ENCODE assay signal across 8 cellular contexts in the genomic region with DNA sequence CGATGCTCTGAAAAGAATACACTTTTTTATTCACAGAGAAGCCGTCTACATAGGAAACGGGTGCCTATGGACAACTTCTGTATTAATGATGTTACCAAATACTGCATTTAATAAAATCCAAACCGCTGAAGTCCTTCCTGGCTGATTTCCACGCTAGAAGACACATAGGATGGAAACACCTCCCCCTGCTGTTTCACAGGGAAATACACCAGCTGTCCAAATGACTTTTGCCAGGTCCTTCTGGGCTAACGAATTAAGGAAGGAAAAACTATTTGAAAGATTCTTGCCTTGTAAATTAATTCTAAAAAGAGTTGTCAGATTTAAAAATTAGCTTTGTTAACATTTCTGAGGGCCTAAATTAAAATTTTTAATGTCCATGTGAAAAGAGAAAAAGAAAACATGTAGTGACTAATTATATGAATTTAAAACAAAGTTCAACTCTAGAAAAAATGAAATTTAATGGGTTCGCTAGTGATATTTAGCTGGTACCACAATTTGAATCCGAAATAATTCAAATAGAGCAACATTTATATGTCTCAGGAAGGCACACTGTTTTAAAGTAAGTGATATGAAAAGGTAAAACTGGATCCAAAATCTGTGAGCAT.
DNase-seq lines count a peak whose midpoint lies in the region; ATAC-seq and TF ChIP-seq lines count a peak whose summit lies in the region.

No MANE protein-coding gene starts in this region.

- CTCF ChIA-PET in activated CD4-positive, alpha-beta T cell treated with anti-CD3 and anti-CD28 coated beads, Interleukin-2, amount 10 ng/mL, durations not matched to agents 7 days and 5 days (lab: Charles Lee) = interaction anchor here (0.6 to 2.1 kb wide), 9 partner anchors 9 to 811 kb away, joined by 3 to 8 read pairs (median 5); no protein-coding TSS in a partner anchor
- CTCF ChIA-PET in activated CD8-positive, alpha-beta T cell treated with anti-CD3 and anti-CD28 coated beads, Interleukin-2, amount 10 ng/mL, durations not matched to agents 7 days and 5 days (lab: Charles Lee) = interaction anchor here (0.6 to 7.9 kb wide), 40 partner anchors 8 to 288 kb away, joined by 3 to 128 read pairs (median 4); no protein-coding TSS in a partner anchor

- H3K4me1 Mint-ChIP-seq in activated CD4-positive, alpha-beta T cell treated with anti-CD3 and anti-CD28 coated beads, Interleukin-2, amount 10 ng/mL, durations not matched to agents 7 days and 5 days = peaks cover 36% of the 10 kb centered on the region
- peaks cover 26% of the 10 kb centered on the region for H3K4me1 Mint-ChIP-seq in activated CD8-positive, alpha-beta T cell treated with anti-CD3 and anti-CD28 coated beads, Interleukin-2, amount 10 ng/mL, durations not matched to agents 7 days and 5 days (ENCODE audit: low read depth)

- 20 to 23% methylated on average over 8 of the region's 8 CpGs for WGBS in heart right ventricle, 2 donors

- H3K4me3 ChIP-seq in heart right ventricle (peak overlapping the region in 1 of 10 donors; percentile 10), rectal smooth muscle tissue (ENCODE audit: low read length) (peak overlapping the region; percentile 26)

- intact Hi-C loops in heart right ventricle (cut with DNase I) = loop anchor here (1.0 to 10.0 kb wide), 6 partner anchors 53 to 111 kb away; no protein-coding TSS in a partner anchor

- peak; percentile 48 for DNase-seq in activated CD4-positive, alpha-beta T cell treated with anti-CD3 and anti-CD28 coated beads, Interleukin-2, amount 10 ng/mL, durations not matched to agents 7 days and 5 days
- DNase-seq in activated CD4-positive, alpha-beta T cell treated with anti-CD3 and anti-CD28 coated beads for 48 hours = no peak
- DNase-seq in NCI-H1105 treated with DMSO at 0.1 percent for 48 hours (lab: John Stamatoyannopoulos, UW) (peak; percentile 55), heart right ventricle (peak in 1 of 2 donors; percentile 69)
- DNase-seq in activated CD8-positive, alpha-beta T cell treated with anti-CD3 and anti-CD28 coated beads, Interleukin-2, amount 10 ng/mL, durations not matched to agents 7 days and 5 days = peak; percentile 41

- H3K9me3 ChIP-seq in heart right ventricle = no peaks in the 10 kb centered on the region

- TF ChIP-seq CTCF in heart right ventricle (IDR thresholded peaks at IDR 0.05) = peak; percentile 53 to 93 (median 85)

- H3K27ac Mint-ChIP-seq in activated CD4-positive, alpha-beta T cell treated with anti-CD3 and anti-CD28 coated beads, Interleukin-2, amount 10 ng/mL, durations not matched to agents 7 days and 5 days = no peak overlapping the region
- no peak overlapping the region for H3K27ac Mint-ChIP-seq in activated CD8-positive, alpha-beta T cell treated with anti-CD3 and anti-CD28 coated beads, Interleukin-2, amount 10 ng/mL, durations not matched to agents 7 days and 5 days

- H3K36me3 Mint-ChIP-seq in activated CD4-positive, alpha-beta T cell treated with anti-CD3 and anti-CD28 coated beads, Interleukin-2, amount 10 ng/mL, durations not matched to agents 7 days and 5 days (ENCODE audit: low read depth) = no peaks in the 10 kb centered on the region
- no peaks in the 10 kb centered on the region for H3K36me3 Mint-ChIP-seq in activated CD8-positive, alpha-beta T cell treated with anti-CD3 and anti-CD28 coated beads, Interleukin-2, amount 10 ng/mL, durations not matched to agents 7 days and 5 days (ENCODE audit: low read depth)

- no peak for ATAC-seq in activated CD8-positive, alpha-beta T cell treated with anti-CD3 and anti-CD28 coated beads, Interleukin-2, amount 10 ng/mL, durations not matched to agents 7 days and 5 days
- ATAC-seq in heart right ventricle = peak in 6 of 8 donors; percentile 62 to 80 (median 75)
- no peak for ATAC-seq in GM21576 (IDR thresholded peaks at IDR 0.05; ENCODE audit: unreplicated experiment)
- no peak for ATAC-seq in GM19328 (IDR thresholded peaks at IDR 0.05; ENCODE audit: unreplicated experiment)

- H3K36me3 ChIP-seq in heart right ventricle (no peaks in the 10 kb centered on the region), rectal smooth muscle tissue (ENCODE audit: control insufficient read depth, insufficient read depth, low read length) (no peaks in the 10 kb centered on the region)

- H3K27me3 Mint-ChIP-seq in activated CD4-positive, alpha-beta T cell treated with anti-CD3 and anti-CD28 coated beads, Interleukin-2, amount 10 ng/mL, durations not matched to agents 7 days and 5 days = no peaks in the 10 kb centered on the region
- H3K27me3 Mint-ChIP-seq in activated CD8-positive, alpha-beta T cell treated with anti-CD3 and anti-CD28 coated beads, Interleukin-2, amount 10 ng/mL, durations not matched to agents 7 days and 5 days (ENCODE audit: low read depth) = no peaks in the 10 kb centered on the region

- H3K27ac ChIP-seq in heart right ventricle (peak overlapping the region in 3 of 10 donors; percentile 19 to 42 (median 30)), rectal smooth muscle tissue (ENCODE audit: low read depth, low read length) (no peak overlapping the region)

- H3K9me3 Mint-ChIP-seq in activated CD4-positive, alpha-beta T cell treated with anti-CD3 and anti-CD28 coated beads, Interleukin-2, amount 10 ng/mL, durations not matched to agents 7 days and 5 days = no peaks in the 10 kb centered on the region
- H3K9me3 Mint-ChIP-seq in activated CD8-positive, alpha-beta T cell treated with anti-CD3 and anti-CD28 coated beads, Interleukin-2, amount 10 ng/mL, durations not matched to agents 7 days and 5 days (ENCODE audit: insufficient read depth) = no peaks in the 10 kb centered on the region

- H3K4me1 ChIP-seq in heart right ventricle (peaks cover 6 to 73% (median 52%) of the 10 kb centered on the region in 9 donors), rectal smooth muscle tissue (ENCODE audit: control insufficient read depth, insufficient read depth, low read length) (peaks cover 18% of the 10 kb centered on the region)

- H3K27me3 ChIP-seq in heart right ventricle (no peaks in the 10 kb centered on the region), rectal smooth muscle tissue (ENCODE audit: control insufficient read depth, insufficient read depth, low read length) (no peaks in the 10 kb centered on the region)

- no peak overlapping the region for H3K4me3 Mint-ChIP-seq in activated CD4-positive, alpha-beta T cell treated with anti-CD3 and anti-CD28 coated beads, Interleukin-2, amount 10 ng/mL, durations not matched to agents 7 days and 5 days
- H3K4me3 Mint-ChIP-seq in activated CD8-positive, alpha-beta T cell treated with anti-CD3 and anti-CD28 coated beads, Interleukin-2, amount 10 ng/mL, durations not matched to agents 7 days and 5 days = no peak overlapping the region

- H3K9ac ChIP-seq in rectal smooth muscle tissue (ENCODE audit: low read length) = no peak overlapping the region

- POLR2A ChIA-PET in activated CD4-positive, alpha-beta T cell treated with anti-CD3 and anti-CD28 coated beads, Interleukin-2, amount 10 ng/mL, durations not matched to agents 7 days and 5 days (lab: Charles Lee) = no interaction called here
- POLR2A ChIA-PET in activated CD8-positive, alpha-beta T cell treated with anti-CD3 and anti-CD28 coated beads, Interleukin-2, amount 10 ng/mL, durations not matched to agents 7 days and 5 days (lab: Charles Lee) = interaction anchor here (0.6 kb wide), 1 partner anchor 17 kb away, joined by 3 read pairs; no protein-coding TSS in a partner anchor

Comparison
In these comparisons a context has a peak if more than half of its experiments do, and no peak if none do; other contexts are left out.
1. ATAC-seq: peak in heart right ventricle (6 of 8); none in activated CD8-positive, alpha-beta T cell treated with anti-CD3 and anti-CD28 coated beads, Interleukin-2, amount 10 ng/mL, durations not matched to agents 7 days and 5 days (single experiment), GM21576 (single experiment) and GM19328 (single experiment).